15 cellular contexts compared by ENCODE assay signal in the genomic region with DNA sequence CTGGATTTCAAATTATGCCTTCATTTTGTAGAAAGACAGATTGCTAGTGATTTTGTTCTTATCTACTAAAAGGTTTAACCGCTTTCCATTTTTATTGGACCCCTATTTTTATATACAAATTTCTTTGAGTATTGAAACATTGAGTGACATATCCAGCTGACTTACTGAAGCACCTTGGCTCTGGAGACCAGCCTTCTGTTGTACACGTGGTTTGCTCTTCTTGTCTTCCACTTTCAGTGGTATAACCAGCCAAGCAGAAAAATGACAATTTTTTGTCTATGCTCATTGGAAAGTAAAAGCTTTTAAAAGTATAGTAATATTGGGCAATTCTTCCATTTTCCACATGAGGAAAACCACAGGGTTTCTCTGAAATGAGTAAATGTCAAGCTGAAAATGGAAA. TPM values are rescaled to one million over a fixed set of nuclear protein-coding genes. Genes with fewer than 3 reads are reported as not detected.
A peak's percentile ranks its signal among the peaks of the same experiment; 100 is the strongest.
DNase-seq lines count a peak whose midpoint lies in the region; ATAC-seq and TF ChIP-seq lines count a peak whose summit lies in the region.
"Had no signal": no experiment of that assay in that cellular context is flagged by ENCODE, and none has a peak within 500 bp of the region (broad histone marks: within the 10 kb centered on the region; RNA-seq: fewer than 3 reads in every experiment).

No MANE protein-coding gene starts in this region.

- no peak for TF ChIP-seq CTCF in GM10266 (IDR thresholded peaks at IDR 0.05; ENCODE audit: control insufficient read depth, insufficient read depth, low read depth, missing control alignments)

- H3K4me1 Mint-ChIP-seq in stimulated activated naive CD8-positive, alpha-beta T cell treated with anti-CD3 and anti-CD28 coated beads, Interleukin-15, amount 100 ng/mL, for 72 hours, result no peaks in the 10 kb centered on the region
- H3K4me1 Mint-ChIP-seq: activated naive CD8-positive, alpha-beta T cell treated with anti-CD3 and anti-CD28 coated beads, Interleukin-2, amount 10 ng/mL, durations not matched to agents 7 days and 5 days had no signal

- DNase-seq in GM10266 (ENCODE audit: extremely low spot score) (peak; percentile 4), dermis blood vessel endothelial cell (no peak), nucleus accumbens (lab: John Stamatoyannopoulos, UW) (no peak), left ventricle myocardium superior (no peak)
- DNase-seq in stimulated activated naive CD8-positive, alpha-beta T cell treated with anti-CD3 and anti-CD28 coated beads, Interleukin-15, amount 100 ng/mL, for 72 hours, result no peak
- DNase-seq: activated CD8-positive, alpha-beta memory T cell treated with anti-CD3 and anti-CD28 coated beads for 24 hours; activated naive CD8-positive, alpha-beta T cell treated with anti-CD3 and anti-CD28 coated beads, Interleukin-2, amount 10 ng/mL, durations not matched to agents 7 days and 5 days; NCI-H1436 treated with DMSO at 0.1 percent for 48 hours; testis had no signal

- no peaks in the 10 kb centered on the region for H3K9me3 Mint-ChIP-seq in stimulated activated naive CD8-positive, alpha-beta T cell treated with anti-CD3 and anti-CD28 coated beads, Interleukin-15, amount 100 ng/mL, for 72 hours
- H3K9me3 Mint-ChIP-seq: activated naive CD8-positive, alpha-beta T cell treated with anti-CD3 and anti-CD28 coated beads, Interleukin-2, amount 10 ng/mL, durations not matched to agents 7 days and 5 days had no signal

- H3K4me3 Mint-ChIP-seq in stimulated activated naive CD8-positive, alpha-beta T cell treated with anti-CD3 and anti-CD28 coated beads, Interleukin-15, amount 100 ng/mL, for 72 hours, result no peak overlapping the region
- H3K4me3 Mint-ChIP-seq: activated naive CD8-positive, alpha-beta T cell treated with anti-CD3 and anti-CD28 coated beads, Interleukin-2, amount 10 ng/mL, durations not matched to agents 7 days and 5 days had no signal

- no peak overlapping the region for H3K27ac Mint-ChIP-seq in stimulated activated naive CD8-positive, alpha-beta T cell treated with anti-CD3 and anti-CD28 coated beads, Interleukin-15, amount 100 ng/mL, for 72 hours
- H3K27ac Mint-ChIP-seq: activated naive CD8-positive, alpha-beta T cell treated with anti-CD3 and anti-CD28 coated beads, Interleukin-2, amount 10 ng/mL, durations not matched to agents 7 days and 5 days had no signal

- no peaks in the 10 kb centered on the region for H3K27me3 Mint-ChIP-seq in stimulated activated naive CD8-positive, alpha-beta T cell treated with anti-CD3 and anti-CD28 coated beads, Interleukin-15, amount 100 ng/mL, for 72 hours

- intact Hi-C loops in left ventricle myocardium superior (cut with micrococcal nuclease), result no loop called here

- peak; percentile 95 for ATAC-seq in GM19351 (IDR thresholded peaks at IDR 0.05; ENCODE audit: unreplicated experiment)
- ATAC-seq in HG02610 (IDR thresholded peaks at IDR 0.05; ENCODE audit: unreplicated experiment), result peak; percentile 90
- ATAC-seq in HG03175 (IDR thresholded peaks at IDR 0.05; ENCODE audit: unreplicated experiment), result peak; percentile 85
- ATAC-seq in left ventricle myocardium superior, result no peak
- no peak for ATAC-seq in stimulated activated naive CD8-positive, alpha-beta T cell treated with anti-CD3 and anti-CD28 coated beads, Interleukin-15, amount 100 ng/mL, for 72 hours
- ATAC-seq: A549 had no signal

RNA-seq across cellular contexts. Expression of a gene that starts 4.4 kb away (rescaled TPM):
- total RNA-seq in dermis blood vessel endothelial cell (not detected in 2 replicates), left ventricle myocardium superior (not detected)
- total RNA-seq: activated naive CD8-positive, alpha-beta T cell treated with anti-CD3 and anti-CD28 coated beads, Interleukin-2, amount 10 ng/mL, durations not matched to agents 7 days and 5 days; renal cortical epithelial cell; T-helper 2 cell treated with Interferon-gamma antibody and Interleukin-4, amounts not matched to agents 100 ng/mL and 5 ng/mL, for 36 hours had no signal

Comparison
In these comparisons a context has a peak if more than half of its experiments do, and no peak if none do; other contexts are left out.
1. ATAC-seq: peak in GM19351 (single experiment), HG02610 (single experiment) and HG03175 (single experiment); none in left ventricle myocardium superior (single experiment) and stimulated activated naive CD8-positive, alpha-beta T cell treated with anti-CD3 and anti-CD28 coated beads, Interleukin-15, amount 100 ng/mL, for 72 hours (single experiment).